In the genomic region with DNA sequence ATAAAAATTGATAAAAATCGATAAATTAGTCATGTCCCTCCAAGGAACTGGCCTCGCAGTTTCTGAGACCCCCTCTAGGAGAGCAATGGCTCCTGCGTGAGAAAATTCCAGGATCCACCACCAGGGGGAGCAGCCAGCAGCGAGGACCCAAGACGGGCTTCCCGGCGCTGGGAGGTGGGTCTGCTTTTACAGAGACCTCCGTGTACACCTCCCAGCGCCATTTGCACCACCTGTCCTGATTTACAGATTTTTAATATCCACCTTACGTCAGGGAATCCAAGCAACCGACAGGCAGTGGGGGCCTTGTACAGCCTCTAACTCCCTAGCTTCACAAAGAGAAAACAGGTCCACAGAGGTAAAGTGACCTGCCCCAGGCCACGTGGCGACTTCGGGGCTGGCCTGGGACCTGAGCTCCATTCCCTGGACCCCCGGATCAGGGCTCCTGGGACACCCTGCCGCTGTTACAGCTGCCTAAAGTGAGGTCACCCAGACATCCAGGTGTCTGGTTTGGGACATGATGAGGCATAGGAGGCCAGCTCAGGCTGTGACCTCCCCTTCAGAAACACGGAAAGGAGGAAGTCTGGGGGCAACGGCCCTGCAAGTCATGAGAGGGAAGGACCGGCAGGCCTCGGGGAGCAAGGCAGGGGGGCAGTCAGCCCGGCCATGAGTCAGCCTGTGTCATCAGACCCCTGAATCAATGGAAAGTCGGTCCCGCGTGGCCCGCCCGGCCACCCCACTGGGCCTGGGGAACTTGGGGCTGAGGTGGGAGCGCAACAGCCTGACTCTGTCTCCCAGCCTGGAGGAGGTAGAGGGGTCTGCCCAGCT, we compare ENCODE assay signal across 8 cellular contexts. TPM values are rescaled to one million over a fixed set of nuclear protein-coding genes. Genes with fewer than 3 reads are reported as not detected.
DNase-seq lines count a peak whose midpoint lies in the region; ATAC-seq and TF ChIP-seq lines count a peak whose summit lies in the region.

No MANE protein-coding gene starts in this region.

- H3K4me3 ChIP-seq in choroid plexus epithelial cell (ENCODE audit: low read depth, low read length) = peak overlapping the region; percentile 31
- H3K4me3 ChIP-seq in lower lobe of right lung = peak overlapping the region; percentile 9

- H3K27ac ChIP-seq in lower lobe of right lung = peak overlapping the region; percentile 8

- H3K9me3 ChIP-seq in lower lobe of right lung = no peaks in the 10 kb centered on the region

- peak; percentile 84 for DNase-seq in DMS 273 (lab: John Stamatoyannopoulos, UW; ENCODE audit: unreplicated experiment)
- DNase-seq in DMS 273 treated with DMSO at 0.1 percent for 48 hours (lab: John Stamatoyannopoulos, UW) = no peak
- peak; percentile 64 for DNase-seq in NCI-H2171 treated with DMSO at 0.1 percent for 48 hours (lab: John Stamatoyannopoulos, UW)
- DNase-seq in activated CD4-positive, alpha-beta T cell treated with anti-CD3 and anti-CD28 coated beads for 4 hours = peak; percentile 76 to 84
- peak; percentile 63 for DNase-seq in choroid plexus epithelial cell (ENCODE audit: low read depth)
- peak; percentile 82 for DNase-seq in lower lobe of right lung
- DNase-seq in stimulated activated CD8-positive, alpha-beta memory T cell treated with anti-CD3 and anti-CD28 coated beads, Interleukin-12 subunit alpha, Interleukin-12 subunit beta, amount 100 ng/mL, for 1 hour (ENCODE audit: low read depth) = peak; percentile 69

- H3K36me3 ChIP-seq in lower lobe of right lung = no peaks in the 10 kb centered on the region

- H3K27me3 ChIP-seq in lower lobe of right lung (ENCODE audit: low read depth) = no peaks in the 10 kb centered on the region

- peak; percentile 92 for TF ChIP-seq CTCF in choroid plexus epithelial cell (conservative IDR thresholded peaks at IDR 0.05; ENCODE audit: low read depth, low read length)
- TF ChIP-seq CTCF in lower lobe of right lung (IDR thresholded peaks at IDR 0.05) = peak; percentile 99

- intact Hi-C loops in lower lobe of right lung (cut with DNase I) = no loop called here

- ATAC-seq in lower lobe of right lung (peak; percentile 43 to 47), HG03045 (IDR thresholded peaks at IDR 0.05; ENCODE audit: unreplicated experiment) (no peak)

- peaks cover 19% of the 10 kb centered on the region for H3K4me1 ChIP-seq in lower lobe of right lung

RNA-seq across cellular contexts. Expression of gene OSM, which starts 3.5 kb away (rescaled TPM):
- 1.1 TPM for total RNA-seq in lower lobe of right lung

RNA-seq across cellular contexts. Expression of gene LIF, which starts 16.6 kb away (rescaled TPM):
- 3.1 TPM for total RNA-seq in lower lobe of right lung

RNA-seq across cellular contexts. Expression of gene CASTOR1, which starts 26.2 kb away (rescaled TPM):
- total RNA-seq in lower lobe of right lung = 16.2 TPM
